ENCODE assay signal across 15 cellular contexts in the genomic region with DNA sequence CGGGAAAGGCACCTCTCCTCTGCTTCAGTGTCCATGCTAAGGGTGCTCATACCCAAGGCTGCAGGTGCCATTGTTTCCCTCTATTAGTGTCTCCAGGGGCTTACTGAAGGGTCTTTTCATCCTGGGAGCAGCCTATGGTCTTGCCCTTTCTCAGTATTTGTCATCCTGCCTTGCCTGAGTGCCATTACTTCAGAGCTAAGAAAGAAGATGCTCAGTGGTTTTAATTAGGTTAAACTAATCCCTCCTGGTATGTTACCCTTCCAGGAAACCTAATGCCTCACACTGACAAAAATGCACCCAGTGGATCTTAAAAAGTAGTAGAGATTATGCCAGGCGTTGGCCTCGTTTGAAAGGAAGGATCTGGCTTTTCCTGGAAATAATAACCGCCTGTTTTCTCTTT.
DNase-seq lines count a peak whose midpoint lies in the region; ATAC-seq and TF ChIP-seq lines count a peak whose summit lies in the region.
"Had no signal": no experiment of that assay in that cellular context is flagged by ENCODE, and none has a peak within 500 bp of the region (broad histone marks: within the 10 kb centered on the region; RNA-seq: fewer than 3 reads in every experiment).

No MANE protein-coding gene starts in this region.

- H3K27ac ChIP-seq in ectodermal cell (ENCODE audit: insufficient read depth, low read depth, low read length, poor library complexity, severe bottlenecking) (peak overlapping the region; percentile 50), mesendoderm (ENCODE audit: low read depth, low read length) (no peak overlapping the region), RWPE1 (no peak overlapping the region), ascending aorta (no peak overlapping the region)
- H3K27ac ChIP-seq: A549 had no signal

- no peak overlapping the region for H3K18ac ChIP-seq in mesendoderm (ENCODE audit: low read length)

- no peak overlapping the region for H3K56ac ChIP-seq in mesendoderm (ENCODE audit: low read length)

- H3K9me3 Mint-ChIP-seq in activated naive CD8-positive, alpha-beta T cell treated with anti-CD3 and anti-CD28 coated beads, Interleukin-2, amount 50 U/mL, for 24 hours, result no peaks in the 10 kb centered on the region
- H3K9me3 Mint-ChIP-seq: CD8-positive, alpha-beta T cell had no signal

- no peaks in the 10 kb centered on the region for H3K4me1 Mint-ChIP-seq in activated naive CD8-positive, alpha-beta T cell treated with anti-CD3 and anti-CD28 coated beads, Interleukin-2, amount 50 U/mL, for 24 hours
- H3K4me1 Mint-ChIP-seq: CD14-positive monocyte, IgD-negative memory B cell had no signal

- no peak overlapping the region for H3K4ac ChIP-seq in mesendoderm (ENCODE audit: low read depth, low read length)

- no peaks in the 10 kb centered on the region for H3K79me2 ChIP-seq in mesendoderm (ENCODE audit: control insufficient read depth, insufficient read depth, low read length)

- H3K4me1 ChIP-seq in ectodermal cell (ENCODE audit: control insufficient read depth, insufficient read depth, low read length) (peaks cover 4% of the 10 kb centered on the region), mesendoderm (ENCODE audit: control insufficient read depth, low read depth, low read length) (no peaks in the 10 kb centered on the region), ascending aorta (no peaks in the 10 kb centered on the region)
- H3K4me1 ChIP-seq: A549 had no signal

- H2AK5ac ChIP-seq in mesendoderm (ENCODE audit: low read length), result no peak overlapping the region

- TF ChIP-seq CTCF in RWPE1 (conservative IDR thresholded peaks at IDR 0.05; ENCODE audit: low read depth) (no peak), ascending aorta (IDR thresholded peaks at IDR 0.05) (no peak)

- intact Hi-C loops in ascending aorta (cut with DNase I), result no loop called here

- H3K23ac ChIP-seq in mesendoderm (ENCODE audit: low read length), result no peak overlapping the region

- no peaks in the 10 kb centered on the region for H3K79me1 ChIP-seq in mesendoderm (ENCODE audit: low read length)

- no peak overlapping the region for H3K27ac Mint-ChIP-seq in activated naive CD8-positive, alpha-beta T cell treated with anti-CD3 and anti-CD28 coated beads, Interleukin-2, amount 50 U/mL, for 24 hours
- H3K27ac Mint-ChIP-seq: CD14-positive monocyte; CD8-positive, alpha-beta T cell; IgD-negative memory B cell had no signal

- POLR2A ChIA-PET in RWPE1 (lab: Yijun Ruan, JAX; ENCODE audit: low non-redundant PET), result no interaction called here

- in situ Hi-C loops in KBM-7 (cut with MboI; ENCODE audit: low pct_unique_long_range_greater_than_20kb, low sequenced_read_pairs), result no loop called here

- no peaks in the 10 kb centered on the region for H3K9me3 ChIP-seq in ectodermal cell (ENCODE audit: control insufficient read depth, low read length)
- no peaks in the 10 kb centered on the region for H3K9me3 ChIP-seq in ascending aorta
- H3K9me3 ChIP-seq: A549 had no signal

- H3K27me3 Mint-ChIP-seq in activated naive CD8-positive, alpha-beta T cell treated with anti-CD3 and anti-CD28 coated beads, Interleukin-2, amount 50 U/mL, for 24 hours, result no peaks in the 10 kb centered on the region
- H3K27me3 Mint-ChIP-seq: IgD-negative memory B cell had no signal

- no peak overlapping the region for H4K8ac ChIP-seq in mesendoderm (ENCODE audit: low read depth, low read length)

- no peak overlapping the region for H4K5ac ChIP-seq in mesendoderm (ENCODE audit: low read length)

- H3K4me3 ChIP-seq in ectodermal cell (ENCODE audit: insufficient read depth, low read depth, low read length), result no peak overlapping the region
- H3K4me3 ChIP-seq in mesendoderm (ENCODE audit: low read length), result no peak overlapping the region
- H3K4me3 ChIP-seq in ascending aorta, result no peak overlapping the region
- H3K4me3 ChIP-seq: A549 had no signal

- H3K36me3 ChIP-seq in ectodermal cell (ENCODE audit: control insufficient read depth, insufficient read depth, low read length) (no peaks in the 10 kb centered on the region), mesendoderm (ENCODE audit: control insufficient read depth, insufficient read depth, low read length) (no peaks in the 10 kb centered on the region), ascending aorta (no peaks in the 10 kb centered on the region)

- WGBS in ectodermal cell, 2 experiments, result 43 to 52% methylated on average over 4 of the region's 4 CpGs
- WGBS in mesendoderm (ENCODE audit: extremely low coverage, insufficient coverage, low lambda C conversion rate), result no CpG with 5 or more reads among the region's 4 CpGs

- no peak overlapping the region for H3K4me3 Mint-ChIP-seq in activated naive CD8-positive, alpha-beta T cell treated with anti-CD3 and anti-CD28 coated beads, Interleukin-2, amount 50 U/mL, for 24 hours
- H3K4me3 Mint-ChIP-seq: CD14-positive monocyte; CD8-positive, alpha-beta T cell; IgD-negative memory B cell had no signal

- no peak overlapping the region for H3K9ac ChIP-seq in mesendoderm (ENCODE audit: low read length)

- no peak overlapping the region for H3K4me2 ChIP-seq in mesendoderm (ENCODE audit: low read length)
- H3K4me2 ChIP-seq: A549 had no signal

- DNase-seq in NCI-H82 treated with DMSO at 0.1 percent for 48 hours (lab: John Stamatoyannopoulos, UW; ENCODE audit: unreplicated experiment) (peak; percentile 11), mesendoderm (peak; percentile 22), RWPE1 (ENCODE audit: low spot score) (no peak), ascending aorta (ENCODE audit: low spot score in 2 of 2) (no peak), KBM-7 (no peak)
- no peak for DNase-seq in activated naive CD8-positive, alpha-beta T cell treated with anti-CD3 and anti-CD28 coated beads, Interleukin-2, amount 50 U/mL, for 24 hours
- DNase-seq: CD8-positive, alpha-beta T cell; COR-L47; DND-41; GDM1; HCEC 1CT had no signal

- CTCF ChIA-PET in RWPE1 (lab: Yijun Ruan, JAX), result no interaction called here

- H2BK120ac ChIP-seq in mesendoderm (ENCODE audit: low read depth, low read length), result no peak overlapping the region

- no peaks in the 10 kb centered on the region for H3K36me3 Mint-ChIP-seq in activated naive CD8-positive, alpha-beta T cell treated with anti-CD3 and anti-CD28 coated beads, Interleukin-2, amount 50 U/mL, for 24 hours (ENCODE audit: low read depth)
- H3K36me3 Mint-ChIP-seq: CD14-positive monocyte; CD8-positive, alpha-beta T cell; IgD-negative memory B cell had no signal

- ATAC-seq in activated naive CD8-positive, alpha-beta T cell treated with anti-CD3 and anti-CD28 coated beads, Interleukin-2, amount 50 U/mL, for 24 hours, result no peak
- ATAC-seq: A549; CD8-positive, alpha-beta T cell had no signal

- H2BK5ac ChIP-seq in mesendoderm (ENCODE audit: low read length), result no peak overlapping the region

- H3K27me3 ChIP-seq in ectodermal cell (ENCODE audit: control insufficient read depth, insufficient read depth, low read length, poor library complexity, severe bottlenecking) (no peaks in the 10 kb centered on the region), mesendoderm (ENCODE audit: insufficient read depth, low read length, poor library complexity) (no peaks in the 10 kb centered on the region), ascending aorta (no peaks in the 10 kb centered on the region)

- H2BK15ac ChIP-seq in mesendoderm (replicated peaks; ENCODE audit: low read depth), result no peak overlapping the region

Comparison
In these comparisons a context has a peak if more than half of its experiments do, and no peak if none do; other contexts are left out.
1. DNase-seq: peak in NCI-H82 treated with DMSO at 0.1 percent for 48 hours (single experiment) and mesendoderm (single experiment); none in RWPE1 (single experiment), ascending aorta (0 of 2), KBM-7 (single experiment) and activated naive CD8-positive, alpha-beta T cell treated with anti-CD3 and anti-CD28 coated beads, Interleukin-2, amount 50 U/mL, for 24 hours (single experiment).